ENCODE assay signal across 21 cellular contexts in the genomic region with DNA sequence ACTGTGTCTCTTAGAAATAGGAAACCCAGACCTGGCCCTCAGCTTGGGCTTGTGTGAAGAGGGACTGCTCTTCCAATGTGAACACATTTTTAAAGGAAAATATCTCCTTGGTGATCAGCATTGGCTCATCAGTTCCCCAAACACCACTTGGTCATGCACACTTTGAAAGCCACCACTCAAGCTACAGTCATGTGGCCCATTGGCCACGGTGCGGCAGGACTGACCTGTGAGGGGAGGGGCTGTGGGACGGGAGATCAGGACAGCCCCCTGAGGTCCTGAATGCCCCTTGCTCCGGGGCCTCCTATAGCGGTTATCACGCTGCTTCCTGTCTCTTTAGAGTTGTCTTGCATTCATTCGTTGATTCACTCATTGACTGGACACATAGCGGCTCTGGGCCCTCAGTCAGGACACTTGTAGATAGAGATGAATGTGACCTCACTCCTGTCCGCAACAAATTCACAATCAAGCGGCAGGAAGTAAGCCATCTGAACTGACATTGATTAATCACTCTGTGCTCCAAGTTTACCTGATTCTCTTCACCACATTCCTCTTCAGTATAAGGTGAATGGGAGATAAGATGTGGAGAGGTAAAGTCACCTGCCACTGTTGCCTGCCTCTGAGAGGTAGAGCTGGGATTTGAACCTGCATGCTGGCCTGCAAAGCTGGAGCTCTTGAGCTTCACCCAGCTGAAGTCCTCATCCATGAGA.
"Had no signal": no experiment of that assay in that cellular context is flagged by ENCODE, and none has a peak within 500 bp of the region (broad histone marks: within the 10 kb centered on the region; RNA-seq: fewer than 3 reads in every experiment).

No MANE protein-coding gene starts in this region.

- H3K79me2 ChIP-seq: hepatocyte had no signal

- H3K4me3 ChIP-seq: coronary artery, hepatocyte, left lung, neural progenitor cell, prostate gland, sigmoid colon, spleen, suprapubic skin, vagina had no signal

- H2AFZ ChIP-seq: hepatocyte, neural progenitor cell had no signal

- H3K4me1 Mint-ChIP-seq: nephron, neural progenitor cell had no signal

- ATAC-seq: effector memory CD8-positive, alpha-beta T cell; left lung; naive thymus-derived CD4-positive, alpha-beta T cell; right cardiac atrium; stimulated activated naive B cell treated with anti-CD40 and anti-IgM and Interleukin-4, amounts not matched to agents 10 μg/mL and 1 μg/mL and 100 μg/mL, for 72 hours had no signal

- H3K36me3 ChIP-seq: left lung, prostate gland, spleen, suprapubic skin, vagina had no signal

- H3K4me1 ChIP-seq: left lung, neural progenitor cell, prostate gland, suprapubic skin, vagina had no signal

- H3K9ac ChIP-seq: neural progenitor cell had no signal

- H3K27ac ChIP-seq: hepatocyte, left lung, neural progenitor cell, prostate gland, spleen, suprapubic skin, vagina had no signal

- H3K27me3 Mint-ChIP-seq: effector memory CD8-positive, alpha-beta T cell; naive thymus-derived CD4-positive, alpha-beta T cell; stimulated activated naive B cell treated with anti-CD40 and anti-IgM and Interleukin-4, amounts not matched to agents 10 μg/mL and 1 μg/mL and 100 μg/mL, for 72 hours; stimulated activated naive CD8-positive, alpha-beta T cell treated with anti-CD3 and anti-CD28 coated beads, Interleukin-15, Interleukin-2, amounts not matched to agents 100 ng/mL and 50 ng/mL, for 24 hours had no signal

- H3K27ac Mint-ChIP-seq: nephron; neural progenitor cell; stimulated activated naive B cell treated with anti-CD40 and anti-IgM and Interleukin-4, amounts not matched to agents 10 μg/mL and 1 μg/mL and 100 μg/mL, for 72 hours; stimulated activated naive CD8-positive, alpha-beta T cell treated with anti-CD3 and anti-CD28 coated beads, Interleukin-15, Interleukin-2, amounts not matched to agents 100 ng/mL and 50 ng/mL, for 24 hours had no signal

- H3K4me2 ChIP-seq: hepatocyte, neural progenitor cell had no signal

- H3K36me3 Mint-ChIP-seq: stimulated activated naive B cell treated with anti-CD40 and anti-IgM and Interleukin-4, amounts not matched to agents 10 μg/mL and 1 μg/mL and 100 μg/mL, for 72 hours had no signal

- H3K4me3 Mint-ChIP-seq: effector memory CD8-positive, alpha-beta T cell; naive thymus-derived CD4-positive, alpha-beta T cell; nephron; neural progenitor cell; stimulated activated naive B cell treated with anti-CD40 and anti-IgM and Interleukin-4, amounts not matched to agents 10 μg/mL and 1 μg/mL and 100 μg/mL, for 72 hours; stimulated activated naive CD8-positive, alpha-beta T cell treated with anti-CD3 and anti-CD28 coated beads, Interleukin-15, Interleukin-2, amounts not matched to agents 100 ng/mL and 50 ng/mL, for 24 hours had no signal

- H3K9me3 Mint-ChIP-seq: effector memory CD8-positive, alpha-beta T cell; stimulated activated naive B cell treated with anti-CD40 and anti-IgM and Interleukin-4, amounts not matched to agents 10 μg/mL and 1 μg/mL and 100 μg/mL, for 72 hours had no signal

- DNase-seq: dermis blood vessel endothelial cell; effector memory CD8-positive, alpha-beta T cell; kidney; left lung; mesendoderm; midbrain; naive thymus-derived CD4-positive, alpha-beta T cell; right cardiac atrium; sigmoid colon; spleen; stimulated activated CD4-positive, alpha-beta T cell treated with anti-CD3 and anti-CD28 coated beads, Interleukin-4, amount 100 ng/mL, for 4 hours; stimulated activated naive B cell treated with anti-CD40 and anti-IgM and Interleukin-4, amounts not matched to agents 10 μg/mL and 1 μg/mL and 100 μg/mL, for 72 hours; trophoblast cell had no signal

- H3K27me3 ChIP-seq: hepatocyte, left lung, neural progenitor cell, sigmoid colon, spleen, suprapubic skin, vagina had no signal

- H3K9me3 ChIP-seq: prostate gland, sigmoid colon, suprapubic skin, vagina had no signal
